Comparison of ENCODE assay signal across 22 cellular contexts in the genomic region with DNA sequence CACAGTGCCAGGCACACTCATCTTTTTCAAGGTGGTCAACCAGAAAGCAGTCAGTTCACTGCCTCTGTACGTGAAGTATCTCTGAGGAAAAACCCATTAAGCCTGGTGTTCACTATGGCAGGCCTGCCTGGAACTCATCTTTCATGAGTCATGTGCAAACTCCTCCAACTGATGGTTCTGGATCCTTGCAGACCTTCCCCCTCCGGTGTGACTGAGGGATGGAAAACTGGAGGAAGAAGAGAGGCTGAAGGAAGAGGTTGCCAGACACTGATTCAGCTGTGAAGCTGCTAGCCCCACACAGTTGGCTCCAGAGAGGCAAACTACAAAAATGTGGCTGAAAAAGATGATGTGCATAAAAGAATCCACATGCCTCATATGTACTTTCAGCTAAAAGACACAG. TPM values are rescaled to one million over a fixed set of nuclear protein-coding genes. Genes with fewer than 3 reads are reported as not detected.
"Had no signal": no experiment of that assay in that cellular context is flagged by ENCODE, and none has a peak within 500 bp of the region (broad histone marks: within the 10 kb centered on the region; RNA-seq: fewer than 3 reads in every experiment).

No MANE protein-coding gene starts in this region.

- DNase-seq: activated CD4-positive, alpha-beta T cell treated with anti-CD3 and anti-CD28 coated beads for 1 hour; activated CD4-positive, alpha-beta T cell treated with anti-CD3 and anti-CD28 coated beads, Interleukin-2, amount 50 U/mL, for 4 hours; activated naive CD8-positive, alpha-beta T cell treated with anti-CD3 and anti-CD28 coated beads, Interleukin-2, amount 10 ng/mL, durations not matched to agents 7 days and 5 days; activated T-cell treated with anti-CD3 and anti-CD28 coated beads for 4 hours; caudate nucleus; gastrocnemius medialis; heart left ventricle; kidney glomerular epithelial cell; mesenchymal stem cell; mucosa of descending colon; naive thymus-derived CD8-positive, alpha-beta T cell; stimulated activated CD4-positive, alpha-beta T cell treated with anti-CD3 and anti-CD28 coated beads, Interleukin-1b, Interleukin-23, amount 100 ng/mL, for 48 hours; stimulated activated CD8-positive, alpha-beta memory T cell treated with anti-CD3 and anti-CD28 coated beads, Interleukin-4, amount 100 ng/mL, for 48 hours; SW 1271; T-helper 2 cell; transverse colon; WERI-Rb-1 had no signal

- H3K27ac Mint-ChIP-seq: activated naive CD8-positive, alpha-beta T cell treated with anti-CD3 and anti-CD28 coated beads, Interleukin-2, amount 10 ng/mL, durations not matched to agents 7 days and 5 days; activated T-helper 1 cell treated with anti-CD3 and anti-CD28 coated beads, Interleukin-12 subunit alpha, Interleukin-12 subunit beta, Interleukin-2, Interleukin-4 antibody, amounts not matched to agents 30 ng/mL and 10 ng/mL and 1 ng/mL, durations not matched to agents 14 hours and 24 hours and 36 hours had no signal

- H3K4me3 ChIP-seq: body of pancreas, gastrocnemius medialis, heart left ventricle, mucosa of descending colon, vagina had no signal

- H3K9me3 ChIP-seq: body of pancreas, gastrocnemius medialis, mucosa of descending colon, pancreas, transverse colon, vagina had no signal

- H3K27me3 ChIP-seq: body of pancreas, gastrocnemius medialis, heart left ventricle, pancreas, transverse colon, vagina had no signal

- H3K27me3 Mint-ChIP-seq: activated naive CD8-positive, alpha-beta T cell treated with anti-CD3 and anti-CD28 coated beads, Interleukin-2, amount 10 ng/mL, durations not matched to agents 7 days and 5 days had no signal

- H3K4me1 ChIP-seq: heart left ventricle had no signal

- ATAC-seq: gastrocnemius medialis; heart left ventricle; mucosa of descending colon; naive thymus-derived CD8-positive, alpha-beta T cell had no signal

- H3K36me3 ChIP-seq: gastrocnemius medialis, heart left ventricle, transverse colon, vagina, WERI-Rb-1 had no signal

- H3K4me3 Mint-ChIP-seq: activated naive CD8-positive, alpha-beta T cell treated with anti-CD3 and anti-CD28 coated beads, Interleukin-2, amount 10 ng/mL, durations not matched to agents 7 days and 5 days; activated T-helper 1 cell treated with anti-CD3 and anti-CD28 coated beads, Interleukin-12 subunit alpha, Interleukin-12 subunit beta, Interleukin-2, Interleukin-4 antibody, amounts not matched to agents 30 ng/mL and 10 ng/mL and 1 ng/mL, durations not matched to agents 14 hours and 24 hours and 36 hours had no signal

- H3K9me3 Mint-ChIP-seq: activated naive CD8-positive, alpha-beta T cell treated with anti-CD3 and anti-CD28 coated beads, Interleukin-2, amount 10 ng/mL, durations not matched to agents 7 days and 5 days; activated T-helper 1 cell treated with anti-CD3 and anti-CD28 coated beads, Interleukin-12 subunit alpha, Interleukin-12 subunit beta, Interleukin-2, Interleukin-4 antibody, amounts not matched to agents 30 ng/mL and 10 ng/mL and 1 ng/mL, durations not matched to agents 14 hours and 24 hours and 36 hours; naive thymus-derived CD8-positive, alpha-beta T cell had no signal

- H3K27ac ChIP-seq: gastrocnemius medialis, heart left ventricle, transverse colon, vagina, WERI-Rb-1 had no signal

RNA-seq across cellular contexts. Expression of gene CYP3A5, which starts 2.8 kb away (rescaled TPM):
- total RNA-seq: activated naive CD8-positive, alpha-beta T cell treated with anti-CD3 and anti-CD28 coated beads, Interleukin-2, amount 10 ng/mL, durations not matched to agents 7 days and 5 days; activated T-helper 1 cell treated with anti-CD3 and anti-CD28 coated beads, Interleukin-12 subunit alpha, Interleukin-12 subunit beta, Interleukin-2, Interleukin-4 antibody, amounts not matched to agents 30 ng/mL and 10 ng/mL and 1 ng/mL, durations not matched to agents 14 hours and 24 hours and 36 hours; dermis microvascular lymphatic vessel endothelial cell had no signal

RNA-seq across cellular contexts. Expression of gene CYP3A7, which starts 58.0 kb away (rescaled TPM):
- total RNA-seq: activated naive CD8-positive, alpha-beta T cell treated with anti-CD3 and anti-CD28 coated beads, Interleukin-2, amount 10 ng/mL, durations not matched to agents 7 days and 5 days; activated T-helper 1 cell treated with anti-CD3 and anti-CD28 coated beads, Interleukin-12 subunit alpha, Interleukin-12 subunit beta, Interleukin-2, Interleukin-4 antibody, amounts not matched to agents 30 ng/mL and 10 ng/mL and 1 ng/mL, durations not matched to agents 14 hours and 24 hours and 36 hours; dermis microvascular lymphatic vessel endothelial cell; heart left ventricle; naive thymus-derived CD8-positive, alpha-beta T cell; vagina had no signal
- polyA plus RNA-seq: heart left ventricle; naive thymus-derived CD8-positive, alpha-beta T cell had no signal
